ENCODE assay signal across 8 cellular contexts in genomic region chr12:6539276-6540134, GRCh38. TPM values are rescaled to one million over a fixed set of nuclear protein-coding genes. Genes with fewer than 3 reads are reported as not detected.
A peak's percentile ranks its signal among the peaks of the same experiment; 100 is the strongest.
DNase-seq lines count a peak whose midpoint lies in the region; ATAC-seq and TF ChIP-seq lines count a peak whose summit lies in the region.

No MANE protein-coding gene starts in this region.

- H3K9me3 Mint-ChIP-seq in activated naive CD8-positive, alpha-beta T cell treated with anti-CD3 and anti-CD28 coated beads for 36 hours: no peaks in the 10 kb centered on the region

- H3K9ac ChIP-seq in liver (ENCODE audit: low read depth in 1 of 2, low read length in 2 of 2): no peak overlapping the region

- TF ChIP-seq RAD21 in liver (IDR thresholded peaks at IDR 0.05): no peak

- peak; percentile 26; the same call in 1 of the 2 replicates for TF ChIP-seq CTCF in 22Rv1 (IDR thresholded peaks at IDR 0.05)
- TF ChIP-seq CTCF in HEK293 (tag by site-specific recombination; IDR thresholded peaks at IDR 0.05): no peak
- no peak for TF ChIP-seq CTCF in liver (IDR thresholded peaks at IDR 0.05; ENCODE audit: low read depth, low read length, missing input control)

- H3K4me3 Mint-ChIP-seq in activated naive CD8-positive, alpha-beta T cell treated with anti-CD3 and anti-CD28 coated beads for 36 hours: peak overlapping the region; percentile 99

- H3K4me1 ChIP-seq in HEK293 (ENCODE audit: control insufficient read depth, insufficient read depth, low read length): peaks cover 4% of the 10 kb centered on the region; the same call in 1 of the 2 replicates
- H3K4me1 ChIP-seq in liver (ENCODE audit: control insufficient read depth in 4 of 4, insufficient read depth in 4 of 4, low read length in 3 of 4): peaks cover 12 to 54% (median 34%) of the 10 kb centered on the region in 4 donors

- no peak overlapping the region for H3K4me3 ChIP-seq in HEK293 (ENCODE audit: low read depth, low read length)
- no peak overlapping the region for H3K4me3 ChIP-seq in liver (ENCODE audit: low read depth in 1 of 3, low read length in 3 of 3)

- no peaks in the 10 kb centered on the region for H3K27me3 ChIP-seq in liver (ENCODE audit: control insufficient read depth in 4 of 4, insufficient read depth in 4 of 4, low read length in 3 of 4)

- CTCF ChIA-PET in HEK293 (lab: Yijun Ruan, JAX): interaction anchor here (0.6 to 3.6 kb wide), 14 partner anchors 11 to 350 kb away, joined by 3 to 51 read pairs (median 4); partner anchors contain the start of gene VAMP1

- H3K27me3 Mint-ChIP-seq in activated naive CD8-positive, alpha-beta T cell treated with anti-CD3 and anti-CD28 coated beads for 36 hours: peaks cover 23% of the 10 kb centered on the region

- WGBS in liver: 77% methylated on average over 21 of the region's 21 CpGs

- H3K27ac ChIP-seq in 22Rv1 (peak overlapping the region; percentile 99), HEK293 (ENCODE audit: extremely low read depth, low read depth, low read length) (no peak overlapping the region), liver (ENCODE audit: low read depth in 1 of 2, low read length in 2 of 2) (peak overlapping the region; percentile 43 to 100)

- H3K27ac Mint-ChIP-seq in activated naive CD8-positive, alpha-beta T cell treated with anti-CD3 and anti-CD28 coated beads for 36 hours: peak overlapping the region; percentile 99

- POLR2A ChIA-PET in HEK293 (lab: Yijun Ruan, JAX): interaction anchor here (1.0 to 4.9 kb wide), 8 partner anchors 13 to 150 kb away, joined by 3 to 46 read pairs (median 6); partner anchors contain the start of genes MRPL51, NOP2, VAMP1 and ZNF384

- H3K4me1 Mint-ChIP-seq in activated naive CD8-positive, alpha-beta T cell treated with anti-CD3 and anti-CD28 coated beads for 36 hours: peaks cover 48% of the 10 kb centered on the region

- no peaks in the 10 kb centered on the region for H3K9me3 ChIP-seq in HEK293 (ENCODE audit: control insufficient read depth, insufficient read depth, low read depth, low read length)
- no peaks in the 10 kb centered on the region for H3K9me3 ChIP-seq in liver (ENCODE audit: control insufficient read depth in 4 of 4, low read length in 3 of 4)

- ATAC-seq in HG03342 (IDR thresholded peaks at IDR 0.05; ENCODE audit: unreplicated experiment) (no peak), HG03159 (IDR thresholded peaks at IDR 0.05; ENCODE audit: unreplicated experiment) (no peak)

- peaks cover 41% of the 10 kb centered on the region for H3K36me3 Mint-ChIP-seq in activated naive CD8-positive, alpha-beta T cell treated with anti-CD3 and anti-CD28 coated beads for 36 hours

- H3K36me3 ChIP-seq in HEK293 (ENCODE audit: control insufficient read depth in 2 of 2, insufficient read depth in 1 of 2, low read length in 2 of 2): peaks cover 8 to 81% of the 10 kb centered on the region in 2 experiments; a peak in 2 of 3 replicates
- peaks cover 15 to 34% (median 23%) of the 10 kb centered on the region in 4 donors for H3K36me3 ChIP-seq in liver (ENCODE audit: control insufficient read depth in 4 of 4, insufficient read depth in 3 of 4, low read depth in 1 of 4, low read length in 3 of 4)

- peak; percentile 11 for DNase-seq in activated naive CD8-positive, alpha-beta T cell treated with anti-CD3 and anti-CD28 coated beads for 36 hours
- no peak for DNase-seq in NCI-H748 treated with DMSO at 0.1 percent for 48 hours (lab: John Stamatoyannopoulos, UW)
- no peak for DNase-seq in stimulated activated CD4-positive, alpha-beta T cell treated with anti-CD3 and anti-CD28 coated beads, Interleukin-1b, Interleukin-23, amount 100 ng/mL, for 48 hours

TF ChIP-seq in HEK293, 187 proteins besides CTCF, POLR2A, EP300 and RAD21:
- TF ChIP-seq ZNF600 (tag by site-specific recombination; IDR thresholded peaks at IDR 0.05) (peak; percentile 66), WT1 (tag by site-specific recombination; IDR thresholded peaks at IDR 0.05) (no peak)

TF ChIP-seq in liver, 16 proteins besides CTCF, POLR2A, EP300 and RAD21:
- no peak for TF ChIP-seq HNF4A (conservative IDR thresholded peaks at IDR 0.05)
- no peak for TF ChIP-seq TAF1 (conservative IDR thresholded peaks at IDR 0.05)
- no peak for TF ChIP-seq FOXA1 (IDR thresholded peaks at IDR 0.05)
- TF ChIP-seq SP1 (IDR thresholded peaks at IDR 0.05): no peak
- TF ChIP-seq FOXA2 (IDR thresholded peaks at IDR 0.05): no peak
- no peak for TF ChIP-seq REST (IDR thresholded peaks at IDR 0.05)
- no peak for TF ChIP-seq ATF3 (IDR thresholded peaks at IDR 0.05)
- no peak for TF ChIP-seq NR2F2 (IDR thresholded peaks at IDR 0.05)
- TF ChIP-seq GABPA (IDR thresholded peaks at IDR 0.05 in 1 of 2, conservative IDR thresholded peaks at IDR 0.05 in 1 of 2): no peak
- no peak for TF ChIP-seq HNF4G (IDR thresholded peaks at IDR 0.05)

RNA-seq across cellular contexts. Expression of gene GAPDH, which starts 5.2 kb away (rescaled TPM):
- total RNA-seq in activated naive CD8-positive, alpha-beta T cell treated with anti-CD3 and anti-CD28 coated beads for 36 hours: 1,000 to 10,000 TPM; 8,986 to 9,154 TPM
- total RNA-seq in liver: 1,000 to 10,000 TPM; 1,234 to 1,389 TPM
- polyA plus RNA-seq in liver: 1,000 to 10,000 TPM; 1,299 to 2,082 TPM

RNA-seq across cellular contexts. Expression of gene IFFO1, which starts 16.3 kb away (rescaled TPM):
- 1 to 10 TPM; 7.2 to 8.1 TPM for total RNA-seq in activated naive CD8-positive, alpha-beta T cell treated with anti-CD3 and anti-CD28 coated beads for 36 hours
- 1 to 10 TPM; 4.8 to 5.9 TPM for total RNA-seq in liver
- 1 to 10 TPM; 5.9 to 7.6 TPM for polyA plus RNA-seq in liver

RNA-seq across cellular contexts. Expression of gene NOP2, which starts 28.6 kb away (rescaled TPM):
- total RNA-seq in activated naive CD8-positive, alpha-beta T cell treated with anti-CD3 and anti-CD28 coated beads for 36 hours: 100 to 1,000 TPM; 151 to 153 TPM
- 10 to 100 TPM in 1 of 2 donors, 1 to 10 TPM in 1; 4.8 to 22.3 TPM for total RNA-seq in liver
- 10 to 100 TPM; 12.5 to 15.6 TPM for polyA plus RNA-seq in liver

RNA-seq across cellular contexts. Expression of gene NCAPD2, which starts 45.6 kb away (rescaled TPM):
- 100 to 1,000 TPM; 167 to 171 TPM for total RNA-seq in activated naive CD8-positive, alpha-beta T cell treated with anti-CD3 and anti-CD28 coated beads for 36 hours
- total RNA-seq in liver: 10 to 100 TPM in 1 of 2 donors, 1 to 10 TPM in 1; 10.0 to 55.1 TPM
- polyA plus RNA-seq in liver: 1 to 10 TPM; 2.0 to 4.9 TPM

RNA-seq across cellular contexts. Expression of gene MRPL51, which starts 46.4 kb away (rescaled TPM):
- 100 to 1,000 TPM; 311 to 312 TPM for total RNA-seq in activated naive CD8-positive, alpha-beta T cell treated with anti-CD3 and anti-CD28 coated beads for 36 hours
- 10 to 100 TPM; 37.6 to 38.6 TPM for total RNA-seq in liver
- polyA plus RNA-seq in liver: 100 to 1,000 TPM in 1 of 2 donors, 10 to 100 TPM in 1; 57.4 to 163 TPM

Comparison
In these comparisons a context has a peak if more than half of its experiments do, and no peak if none do; other contexts are left out.
1. RNA of gene GAPDH, which starts 5.2 kb away (total RNA-seq): 8,986 to 9,154 TPM in activated naive CD8-positive, alpha-beta T cell treated with anti-CD3 and anti-CD28 coated beads for 36 hours; 1,234 to 1,389 TPM in liver; every median in the first group is over 4 times any median in the second.
2. RNA of gene NOP2, which starts 28.6 kb away (total RNA-seq): 151 to 153 TPM in activated naive CD8-positive, alpha-beta T cell treated with anti-CD3 and anti-CD28 coated beads for 36 hours; 4.8 to 22.3 TPM in liver; every median in the first group is over 4 times any median in the second.